21 cellular contexts compared by ENCODE assay signal in genomic region chr12:64663019-64663418, GRCh38. TPM values are rescaled to one million over a fixed set of nuclear protein-coding genes. Genes with fewer than 3 reads are reported as not detected.
A peak's percentile ranks its signal among the peaks of the same experiment; 100 is the strongest.
DNase-seq lines count a peak whose midpoint lies in the region; ATAC-seq and TF ChIP-seq lines count a peak whose summit lies in the region.
"Had no signal": no experiment of that assay in that cellular context is flagged by ENCODE, and none has a peak within 500 bp of the region (broad histone marks: within the 10 kb centered on the region; RNA-seq: fewer than 3 reads in every experiment).

No MANE protein-coding gene starts in this region.

- CTCF ChIA-PET in PC-9 (lab: Charles Lee): no interaction called here

- POLR2A ChIA-PET in PC-9 (lab: Charles Lee; ENCODE audit: unreplicated experiment): no interaction called here

- H3K4me3 ChIP-seq in left ventricle myocardium inferior: no peak overlapping the region
- no peak overlapping the region for H3K4me3 ChIP-seq in PC-9
- H3K4me3 ChIP-seq: gastroesophageal sphincter, SJCRH30, spleen had no signal

- DNase-seq in left ventricle myocardium inferior: no peak
- DNase-seq in left cardiac atrium: no peak
- peak in 1 of 2 experiments; percentile 44 for DNase-seq in PC-9
- no peak for DNase-seq in central memory CD8-positive, alpha-beta T cell (ENCODE audit: low spot score in 2 of 2)
- no peak for DNase-seq in GM19240 (ENCODE audit: insufficient read length, low spot score)
- DNase-seq in HCEC 1CT: no peak
- DNase-seq in NCI-H2081 treated with DMSO at 0.1 percent for 48 hours (lab: John Stamatoyannopoulos, UW): no peak
- DNase-seq: activated gamma-delta T cell, anterior cingulate cortex, COR-L47, midbrain, NCI-H1092 treated with DMSO at 0.1 percent for 48 hours, NCI-H2171, NCI-H526 treated with DMSO at 0.1 percent for 48 hours, spleen had no signal

- peaks cover 9% of the 10 kb centered on the region for H3K36me3 Mint-ChIP-seq in central memory CD8-positive, alpha-beta T cell (ENCODE audit: insufficient read depth)
- H3K36me3 Mint-ChIP-seq in stimulated activated memory B cell treated with anti-CD40 and anti-IgM and Interleukin-4, amounts not matched to agents 10 μg/mL and 1 μg/mL and 100 μg/mL, for 72 hours: peaks cover 17% of the 10 kb centered on the region

- H3K27me3 ChIP-seq in left ventricle myocardium inferior (ENCODE audit: low read depth) (no peaks in the 10 kb centered on the region), PC-9 (ENCODE audit: insufficient read depth, low read depth) (no peaks in the 10 kb centered on the region)
- H3K27me3 ChIP-seq: gastroesophageal sphincter, neutrophil, SJCRH30, spleen had no signal

- H3K9me3 Mint-ChIP-seq in central memory CD8-positive, alpha-beta T cell: no peaks in the 10 kb centered on the region
- no peaks in the 10 kb centered on the region for H3K9me3 Mint-ChIP-seq in stimulated activated memory B cell treated with anti-CD40 and anti-IgM and Interleukin-4, amounts not matched to agents 10 μg/mL and 1 μg/mL and 100 μg/mL, for 72 hours

- no peak for ATAC-seq in left cardiac atrium
- ATAC-seq in central memory CD8-positive, alpha-beta T cell (replicated peaks; ENCODE audit: extremely low read depth, poor library complexity, severe bottlenecking): no peak
- ATAC-seq in stimulated activated memory B cell treated with anti-CD40 and anti-IgM and Interleukin-4, amounts not matched to agents 10 μg/mL and 1 μg/mL and 100 μg/mL, for 72 hours: no peak
- ATAC-seq: gastroesophageal sphincter, HCT116 had no signal

- H3K27ac ChIP-seq in left ventricle myocardium inferior (replicated peaks): peak overlapping the region; percentile 23
- H3K27ac ChIP-seq in PC-9: no peak overlapping the region
- H3K27ac ChIP-seq: KMS-11, neutrophil, SJCRH30 had no signal

- H3K9me3 ChIP-seq in left ventricle myocardium inferior (replicated peaks) (no peaks in the 10 kb centered on the region), PC-9 (ENCODE audit: insufficient read depth, low read depth) (no peaks in the 10 kb centered on the region)
- H3K9me3 ChIP-seq: gastroesophageal sphincter, neutrophil, SJCRH30, spleen had no signal

- peak overlapping the region; percentile 15 for H3K27ac Mint-ChIP-seq in central memory CD8-positive, alpha-beta T cell (ENCODE audit: low read depth)
- peak overlapping the region; percentile 26 for H3K27ac Mint-ChIP-seq in stimulated activated memory B cell treated with anti-CD40 and anti-IgM and Interleukin-4, amounts not matched to agents 10 μg/mL and 1 μg/mL and 100 μg/mL, for 72 hours

- H3K9me2 ChIP-seq in PC-9 (ENCODE audit: insufficient read depth): no peaks in the 10 kb centered on the region; the same call in 1 of the 2 replicates

- H3K27me3 Mint-ChIP-seq in central memory CD8-positive, alpha-beta T cell: no peaks in the 10 kb centered on the region
- H3K27me3 Mint-ChIP-seq in stimulated activated memory B cell treated with anti-CD40 and anti-IgM and Interleukin-4, amounts not matched to agents 10 μg/mL and 1 μg/mL and 100 μg/mL, for 72 hours: no peaks in the 10 kb centered on the region

- H2AFZ ChIP-seq in PC-9: no peak overlapping the region

- no TSS peak for BruUV-seq in PC-9 (replicated peaks; lab: Mats Ljungman, UMichigan)

- H3K4me3 Mint-ChIP-seq in central memory CD8-positive, alpha-beta T cell: no peak overlapping the region
- H3K4me3 Mint-ChIP-seq in stimulated activated memory B cell treated with anti-CD40 and anti-IgM and Interleukin-4, amounts not matched to agents 10 μg/mL and 1 μg/mL and 100 μg/mL, for 72 hours: no peak overlapping the region

- peaks cover 72% of the 10 kb centered on the region for H3K4me1 Mint-ChIP-seq in central memory CD8-positive, alpha-beta T cell
- peaks cover 87% of the 10 kb centered on the region for H3K4me1 Mint-ChIP-seq in stimulated activated memory B cell treated with anti-CD40 and anti-IgM and Interleukin-4, amounts not matched to agents 10 μg/mL and 1 μg/mL and 100 μg/mL, for 72 hours

- H3K36me3 ChIP-seq in left ventricle myocardium inferior: no peaks in the 10 kb centered on the region
- no peaks in the 10 kb centered on the region for H3K36me3 ChIP-seq in PC-9 (ENCODE audit: low read depth)
- H3K36me3 ChIP-seq: gastroesophageal sphincter, SJCRH30 had no signal

- peaks cover 86% of the 10 kb centered on the region for H3K79me2 ChIP-seq in PC-9 (ENCODE audit: low read depth)

- TF ChIP-seq CTCF in left ventricle myocardium inferior (IDR thresholded peaks at IDR 0.05; ENCODE audit: borderline replicate concordance): no peak
- no peak for TF ChIP-seq CTCF in PC-9 (conservative IDR thresholded peaks at IDR 0.05)

- H3K4me2 ChIP-seq in PC-9: peak overlapping the region; percentile 16
- H3K4me2 ChIP-seq: KMS-11 had no signal

- H3K4me1 ChIP-seq in left ventricle myocardium inferior (peaks cover 73% of the 10 kb centered on the region), PC-9 (replicated peaks; ENCODE audit: insufficient read depth) (peaks cover 56% of the 10 kb centered on the region)

- no peaks in the 10 kb centered on the region for H4K20me1 ChIP-seq in PC-9 (ENCODE audit: insufficient read depth)

- H3F3A ChIP-seq in PC-9 (ENCODE audit: insufficient read depth, low read depth): peaks cover 26% of the 10 kb centered on the region; the same call in 1 of the 2 replicates

- intact Hi-C loops in left ventricle myocardium inferior (cut with micrococcal nuclease) (no loop called here), left cardiac atrium (cut with DNase I) (no loop called here), PC-9 (cut with micrococcal nuclease; ENCODE audit: unreplicated experiment) (no loop called here)

RNA-seq across cellular contexts. Expression of gene RASSF3, which starts 52.7 kb away (rescaled TPM):
- 102 TPM for total RNA-seq in left ventricle myocardium inferior
- total RNA-seq in left cardiac atrium: 100 to 1,000 TPM; 116 to 118 TPM
- total RNA-seq in PC-9 (2021): 32.4 and 38.9 TPM in 2 replicates
